Comparison of ENCODE assay signal across 21 cellular contexts in the genomic region with DNA sequence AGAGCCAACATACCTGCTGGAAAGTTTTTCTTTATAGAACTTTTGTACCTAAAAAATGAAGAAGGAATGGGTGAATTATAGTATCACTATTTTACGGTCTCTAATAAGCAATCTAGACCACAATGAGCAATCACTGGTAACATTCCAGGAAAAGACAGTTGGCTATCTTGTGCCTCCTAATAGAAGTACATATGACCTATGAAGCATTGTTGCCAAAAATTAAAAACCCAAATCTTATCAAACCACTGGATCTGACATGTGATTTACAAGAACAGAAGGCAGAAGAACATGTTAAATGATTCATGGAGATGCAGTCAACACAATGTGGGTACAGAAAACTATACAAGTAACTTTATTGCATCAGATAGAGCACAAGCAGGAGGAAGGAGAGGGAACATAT. TPM values are rescaled to one million over a fixed set of nuclear protein-coding genes. Genes with fewer than 3 reads are reported as not detected.
DNase-seq lines count a peak whose midpoint lies in the region; ATAC-seq and TF ChIP-seq lines count a peak whose summit lies in the region.
"Had no signal": no experiment of that assay in that cellular context is flagged by ENCODE, and none has a peak within 500 bp of the region (broad histone marks: within the 10 kb centered on the region; RNA-seq: fewer than 3 reads in every experiment).

No MANE protein-coding gene starts in this region.

- H3K36me3 ChIP-seq in WERI-Rb-1 = peaks cover 85% of the 10 kb centered on the region

- intact Hi-C loops in activated CD8-positive, alpha-beta T cell treated with anti-CD3 and anti-CD28 coated beads for 36 hours (cut with micrococcal nuclease) = no loop called here

- H3K4me1 Mint-ChIP-seq in activated CD8-positive, alpha-beta T cell treated with anti-CD3 and anti-CD28 coated beads for 36 hours (ENCODE audit: low read depth) = peaks cover 4% of the 10 kb centered on the region
- H3K4me1 Mint-ChIP-seq in activated CD8-positive, alpha-beta T cell treated with anti-CD3 and anti-CD28 coated beads, Interleukin-2, amount 10 ng/mL, durations not matched to agents 7 days and 5 days (ENCODE audit: low read depth) = no peaks in the 10 kb centered on the region
- peaks cover 1 to 11% (median 7%) of the 10 kb centered on the region in 4 donors for H3K4me1 Mint-ChIP-seq in naive thymus-derived CD8-positive, alpha-beta T cell
- H3K4me1 Mint-ChIP-seq: nephron progenitor cell, WTC11 had no signal

- H3K9me3 Mint-ChIP-seq in activated CD8-positive, alpha-beta T cell treated with anti-CD3 and anti-CD28 coated beads for 36 hours = no peaks in the 10 kb centered on the region
- no peaks in the 10 kb centered on the region for H3K9me3 Mint-ChIP-seq in activated CD8-positive, alpha-beta T cell treated with anti-CD3 and anti-CD28 coated beads, Interleukin-2, amount 10 ng/mL, durations not matched to agents 7 days and 5 days (ENCODE audit: insufficient read depth)
- H3K9me3 Mint-ChIP-seq in naive thymus-derived CD8-positive, alpha-beta T cell = no peaks in the 10 kb centered on the region
- H3K9me3 Mint-ChIP-seq: CD4-positive, alpha-beta memory T cell; immature natural killer cell; nephron progenitor cell; T-cell; WTC11 had no signal

- no peak overlapping the region for H3K27ac ChIP-seq in WERI-Rb-1
- H3K27ac ChIP-seq: A549, lower lobe of right lung, psoas muscle, stomach had no signal

- TF ChIP-seq CTCF in activated CD8-positive, alpha-beta T cell treated with anti-CD3 and anti-CD28 coated beads for 36 hours (IDR thresholded peaks at IDR 0.05) = no peak
- TF ChIP-seq CTCF in cardiac fibroblast (IDR thresholded peaks at IDR 0.05; ENCODE audit: low read depth, low read length) (no peak), WERI-Rb-1 (IDR thresholded peaks at IDR 0.05; ENCODE audit: low read depth, low read length) (no peak)

- in situ Hi-C loops in ACHN (cut with HindIII; ENCODE audit: low pct_ligation_motif_present, low pct_unique_long_range_greater_than_20kb, low sequenced_read_pairs) = no loop called here

- no peak for DNase-seq in activated CD8-positive, alpha-beta T cell treated with anti-CD3 and anti-CD28 coated beads for 36 hours
- DNase-seq in activated CD8-positive, alpha-beta T cell treated with anti-CD3 and anti-CD28 coated beads, Interleukin-2, amount 10 ng/mL, durations not matched to agents 7 days and 5 days = no peak
- DNase-seq in M059J (ENCODE audit: low read depth) (peak; percentile 54), cardiac fibroblast (ENCODE audit: low read depth in 2 of 2) (peak; percentile 24 to 51), WERI-Rb-1 (no peak), ACHN (no peak)
- DNase-seq in naive thymus-derived CD8-positive, alpha-beta T cell = no peak
- DNase-seq: activated CD8-positive, alpha-beta memory T cell treated with anti-CD3 and anti-CD28 coated beads, Interleukin-2, amount 50 U/mL, for 4 hours; amygdala; CD4-positive, alpha-beta memory T cell; immature natural killer cell; lower lobe of right lung; NCI-H1417; nephron progenitor cell; psoas muscle; RPMI8226; stomach; T-cell had no signal

- H3K27ac Mint-ChIP-seq in activated CD8-positive, alpha-beta T cell treated with anti-CD3 and anti-CD28 coated beads for 36 hours = peak overlapping the region; percentile 47
- no peak overlapping the region for H3K27ac Mint-ChIP-seq in activated CD8-positive, alpha-beta T cell treated with anti-CD3 and anti-CD28 coated beads, Interleukin-2, amount 10 ng/mL, durations not matched to agents 7 days and 5 days
- H3K27ac Mint-ChIP-seq in naive thymus-derived CD8-positive, alpha-beta T cell = peak overlapping the region in 6 of 10 donors; percentile 14 to 72 (median 40)
- H3K27ac Mint-ChIP-seq: WTC11 had no signal

- POLR2A ChIA-PET in activated CD8-positive, alpha-beta T cell treated with anti-CD3 and anti-CD28 coated beads for 36 hours (lab: Charles Lee) = no interaction called here
- POLR2A ChIA-PET in activated CD8-positive, alpha-beta T cell treated with anti-CD3 and anti-CD28 coated beads, Interleukin-2, amount 10 ng/mL, durations not matched to agents 7 days and 5 days (lab: Charles Lee) = no interaction called here
- POLR2A ChIA-PET in naive thymus-derived CD8-positive, alpha-beta T cell (lab: Charles Lee) = no interaction called here

- H3K4me3 Mint-ChIP-seq in activated CD8-positive, alpha-beta T cell treated with anti-CD3 and anti-CD28 coated beads for 36 hours = no peak overlapping the region
- H3K4me3 Mint-ChIP-seq in activated CD8-positive, alpha-beta T cell treated with anti-CD3 and anti-CD28 coated beads, Interleukin-2, amount 10 ng/mL, durations not matched to agents 7 days and 5 days = no peak overlapping the region
- H3K4me3 Mint-ChIP-seq in naive thymus-derived CD8-positive, alpha-beta T cell = no peak overlapping the region
- H3K4me3 Mint-ChIP-seq: CD4-positive, alpha-beta memory T cell; immature natural killer cell; nephron progenitor cell; T-cell; WTC11 had no signal

- no peaks in the 10 kb centered on the region for H3K27me3 Mint-ChIP-seq in activated CD8-positive, alpha-beta T cell treated with anti-CD3 and anti-CD28 coated beads for 36 hours
- no peaks in the 10 kb centered on the region for H3K27me3 Mint-ChIP-seq in activated CD8-positive, alpha-beta T cell treated with anti-CD3 and anti-CD28 coated beads, Interleukin-2, amount 10 ng/mL, durations not matched to agents 7 days and 5 days (ENCODE audit: low read depth)
- H3K27me3 Mint-ChIP-seq in naive thymus-derived CD8-positive, alpha-beta T cell = no peaks in the 10 kb centered on the region
- H3K27me3 Mint-ChIP-seq: CD4-positive, alpha-beta memory T cell; T-cell had no signal

- no peak for ATAC-seq in activated CD8-positive, alpha-beta T cell treated with anti-CD3 and anti-CD28 coated beads for 36 hours
- ATAC-seq in activated CD8-positive, alpha-beta T cell treated with anti-CD3 and anti-CD28 coated beads, Interleukin-2, amount 10 ng/mL, durations not matched to agents 7 days and 5 days = no peak
- no peak for ATAC-seq in naive thymus-derived CD8-positive, alpha-beta T cell
- no peak for ATAC-seq in GM19467 (IDR thresholded peaks at IDR 0.05; ENCODE audit: unreplicated experiment)
- ATAC-seq: A549, lower lobe of right lung, psoas muscle, T-cell, WTC11 had no signal

- H3K36me3 Mint-ChIP-seq in activated CD8-positive, alpha-beta T cell treated with anti-CD3 and anti-CD28 coated beads for 36 hours (ENCODE audit: low read depth) = peaks cover 48% of the 10 kb centered on the region
- peaks cover 59% of the 10 kb centered on the region for H3K36me3 Mint-ChIP-seq in activated CD8-positive, alpha-beta T cell treated with anti-CD3 and anti-CD28 coated beads, Interleukin-2, amount 10 ng/mL, durations not matched to agents 7 days and 5 days (ENCODE audit: low read depth)
- peaks cover 0 to 89% (median 19%) of the 10 kb centered on the region in 3 donors for H3K36me3 Mint-ChIP-seq in naive thymus-derived CD8-positive, alpha-beta T cell

- no peaks in the 10 kb centered on the region for H3K27me3 ChIP-seq in WERI-Rb-1 (ENCODE audit: insufficient read depth, low read depth, severe bottlenecking)
- H3K27me3 ChIP-seq: stomach had no signal

- H3K4me3 ChIP-seq in cardiac fibroblast (replicated peaks in 1 of 2; ENCODE audit: low read depth in 2 of 2, low read length in 2 of 2) (no peak overlapping the region), WERI-Rb-1 (ENCODE audit: low read depth, low read length) (no peak overlapping the region)
- H3K4me3 ChIP-seq: A549, lower lobe of right lung, psoas muscle, stomach had no signal

- CTCF ChIA-PET in activated CD8-positive, alpha-beta T cell treated with anti-CD3 and anti-CD28 coated beads for 36 hours (lab: Charles Lee) = no interaction called here
- CTCF ChIA-PET in activated CD8-positive, alpha-beta T cell treated with anti-CD3 and anti-CD28 coated beads, Interleukin-2, amount 10 ng/mL, durations not matched to agents 7 days and 5 days (lab: Charles Lee) = no interaction called here

- H3K9me3 ChIP-seq in WERI-Rb-1 (ENCODE audit: severe bottlenecking) = no peaks in the 10 kb centered on the region
- H3K9me3 ChIP-seq: A549, lower lobe of right lung, psoas muscle, stomach had no signal

RNA-seq across cellular contexts. Expression of a gene that starts 14.5 kb away (rescaled TPM):
- total RNA-seq in activated CD8-positive, alpha-beta T cell treated with anti-CD3 and anti-CD28 coated beads for 36 hours = 1 to 10 TPM; 1.6 to 2.2 TPM
- 1 to 10 TPM; 1.1 to 1.5 TPM for total RNA-seq in activated CD8-positive, alpha-beta T cell treated with anti-CD3 and anti-CD28 coated beads, Interleukin-2, amount 10 ng/mL, durations not matched to agents 7 days and 5 days
- total RNA-seq in M059J (2014; rRNA removed; shearing (Covaris generic)) = 5.6 and 9.6 TPM in 2 replicates
- 1 to 10 TPM; 3.6 to 3.8 TPM for total RNA-seq in naive thymus-derived CD8-positive, alpha-beta T cell
- polyA plus RNA-seq in naive thymus-derived CD8-positive, alpha-beta T cell = 1 to 10 TPM; 3.0 to 5.9 (median 4.1) TPM

RNA-seq across cellular contexts. Expression of a gene that starts 47.4 kb away (rescaled TPM):
- 100 to 1,000 TPM; 256 to 257 TPM for total RNA-seq in activated CD8-positive, alpha-beta T cell treated with anti-CD3 and anti-CD28 coated beads for 36 hours
- 100 to 1,000 TPM; 252 to 260 TPM for total RNA-seq in activated CD8-positive, alpha-beta T cell treated with anti-CD3 and anti-CD28 coated beads, Interleukin-2, amount 10 ng/mL, durations not matched to agents 7 days and 5 days
- 510 and 575 TPM in 2 replicates for total RNA-seq in M059J (2014; rRNA removed; shearing (Covaris generic))
- total RNA-seq in naive thymus-derived CD8-positive, alpha-beta T cell = 10 to 100 TPM; 87.0 to 92.5 TPM
- polyA plus RNA-seq in naive thymus-derived CD8-positive, alpha-beta T cell = 100 to 1,000 TPM; 170 to 218 (median 190) TPM

RNA-seq across cellular contexts. Expression of a gene that starts 54.8 kb away (rescaled TPM):
- total RNA-seq in activated CD8-positive, alpha-beta T cell treated with anti-CD3 and anti-CD28 coated beads for 36 hours = 10 to 100 TPM; 68.2 to 78.7 TPM
- total RNA-seq in activated CD8-positive, alpha-beta T cell treated with anti-CD3 and anti-CD28 coated beads, Interleukin-2, amount 10 ng/mL, durations not matched to agents 7 days and 5 days = 10 to 100 TPM; 52.5 to 62.4 TPM
- total RNA-seq in M059J (2014; rRNA removed; shearing (Covaris generic)) = 10.3 and 16.4 TPM in 2 replicates
- total RNA-seq in naive thymus-derived CD8-positive, alpha-beta T cell = 10 to 100 TPM; 68.6 to 77.4 TPM
- 10 to 100 TPM; 15.7 to 23.1 (median 16.6) TPM for polyA plus RNA-seq in naive thymus-derived CD8-positive, alpha-beta T cell

Comparison
In these comparisons a context has a peak if more than half of its experiments do, and no peak if none do; other contexts are left out.
1. DNase-seq: peak in M059J (single experiment) and cardiac fibroblast (2 of 2); none in activated CD8-positive, alpha-beta T cell treated with anti-CD3 and anti-CD28 coated beads for 36 hours (single experiment), activated CD8-positive, alpha-beta T cell treated with anti-CD3 and anti-CD28 coated beads, Interleukin-2, amount 10 ng/mL, durations not matched to agents 7 days and 5 days (single experiment), naive thymus-derived CD8-positive, alpha-beta T cell (0 of 10), WERI-Rb-1 (single experiment) and ACHN (single experiment).